Comparison of ENCODE assay signal across 15 cellular contexts in the genomic region with DNA sequence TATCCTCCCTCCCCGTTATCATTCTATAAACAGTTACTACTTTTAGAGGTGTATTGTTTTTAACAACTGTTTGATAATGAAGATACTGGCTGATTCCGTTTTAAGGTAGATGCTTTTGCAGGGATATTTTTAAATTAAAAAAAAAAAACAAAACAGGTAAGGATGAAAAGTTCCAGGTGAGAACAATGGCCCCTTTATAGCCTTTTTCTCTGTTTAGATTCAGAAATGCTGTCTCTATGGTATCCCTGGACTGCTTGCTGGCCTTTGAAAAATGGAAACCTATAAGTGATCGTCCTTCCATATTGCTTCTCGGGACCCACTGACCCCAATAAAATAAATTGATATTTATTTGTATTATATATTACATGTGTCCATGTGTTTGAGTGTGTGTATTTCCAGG. TPM values are rescaled to one million over a fixed set of nuclear protein-coding genes. Genes with fewer than 3 reads are reported as not detected.
A peak's percentile ranks its signal among the peaks of the same experiment; 100 is the strongest.
DNase-seq lines count a peak whose midpoint lies in the region; ATAC-seq and TF ChIP-seq lines count a peak whose summit lies in the region.
"Had no signal": no experiment of that assay in that cellular context is flagged by ENCODE, and none has a peak within 500 bp of the region (broad histone marks: within the 10 kb centered on the region; RNA-seq: fewer than 3 reads in every experiment).

No MANE protein-coding gene starts in this region.

- H3K36me3 Mint-ChIP-seq in activated naive CD8-positive, alpha-beta T cell treated with anti-CD3 and anti-CD28 coated beads, Interleukin-2, amount 50 U/mL, for 24 hours (ENCODE audit: low read depth): peaks cover 3% of the 10 kb centered on the region
- H3K36me3 Mint-ChIP-seq in activated naive CD8-positive, alpha-beta T cell treated with anti-CD3 and anti-CD28 coated beads for 36 hours: peaks cover 6% of the 10 kb centered on the region
- H3K36me3 Mint-ChIP-seq in dendritic cell treated with granulocyte-macrophage colony-stimulating factor and Interleukin-4, amounts not matched to agents 40 ng/mL and 50 ng/mL, for 4 days (ENCODE audit: low read depth): no peaks in the 10 kb centered on the region
- peaks cover under 1% of the 10 kb centered on the region for H3K36me3 Mint-ChIP-seq in type B pancreatic cell

- peak overlapping the region; percentile 53; the same call in 1 of the 2 replicates for H3K18ac ChIP-seq in IMR-90 (ENCODE audit: low read depth, low read length)

- H3K79me1 ChIP-seq in IMR-90 (ENCODE audit: low read depth in 1 of 2, low read length in 2 of 2): no peaks in the 10 kb centered on the region

- no peak overlapping the region for H2AK5ac ChIP-seq in IMR-90 (ENCODE audit: low read depth, low read length)

- H3K9me1 ChIP-seq in IMR-90 (ENCODE audit: insufficient read depth, low read length): no peaks in the 10 kb centered on the region; the same call in 1 of the 2 replicates

- no peaks in the 10 kb centered on the region for H3K27me3 ChIP-seq in IMR-90 (ENCODE audit: control insufficient read depth, insufficient read depth, low read length)
- H3K27me3 ChIP-seq: MG63 had no signal

- DNase-seq in activated naive CD8-positive, alpha-beta T cell treated with anti-CD3 and anti-CD28 coated beads, Interleukin-2, amount 50 U/mL, for 24 hours: no peak
- no peak for DNase-seq in activated naive CD8-positive, alpha-beta T cell treated with anti-CD3 and anti-CD28 coated beads for 36 hours
- DNase-seq in IMR-90 (no peak), type B pancreatic cell (ENCODE audit: extremely low spot score, unreplicated experiment) (no peak), left lobe of liver (ENCODE audit: low spot score) (no peak), erythroblast (lab: John Stamatoyannopoulos, UW) (no peak)
- DNase-seq: DMS79, MG63, NCI-H1105, NCI-H187 had no signal

- H4K20me1 ChIP-seq in IMR-90 (ENCODE audit: insufficient read depth, low read length): no peaks in the 10 kb centered on the region

- no peak overlapping the region for H3K4me3 ChIP-seq in IMR-90 (ENCODE audit: insufficient read depth, low read depth, low read length)
- H3K4me3 ChIP-seq: MG63, SK-N-MC had no signal

- no CpG with 5 or more reads among the region's 4 CpGs for WGBS in IMR-90 (ENCODE audit: extremely low coverage in 2 of 2, insufficient read length in 1 of 2), 2 experiments

- H3K36me3 ChIP-seq in IMR-90 (ENCODE audit: control insufficient read depth, insufficient read depth, low read length): no peaks in the 10 kb centered on the region
- H3K36me3 ChIP-seq: MG63 had no signal

- no peak overlapping the region for H4K91ac ChIP-seq in IMR-90 (ENCODE audit: insufficient read depth, low read depth, low read length)

- no peak overlapping the region for H3K4ac ChIP-seq in IMR-90 (ENCODE audit: low read depth, low read length)

- dilution Hi-C loops in IMR-90 (cut with HindIII; ENCODE audit: low sequenced_read_pairs, unreplicated experiment): no loop called here

- no peak overlapping the region for H3K56ac ChIP-seq in IMR-90 (ENCODE audit: extremely low read depth, insufficient read depth, low read length)

- no peak overlapping the region for H3K4me3 Mint-ChIP-seq in activated naive CD8-positive, alpha-beta T cell treated with anti-CD3 and anti-CD28 coated beads, Interleukin-2, amount 50 U/mL, for 24 hours
- no peak overlapping the region for H3K4me3 Mint-ChIP-seq in activated naive CD8-positive, alpha-beta T cell treated with anti-CD3 and anti-CD28 coated beads for 36 hours
- no peak overlapping the region for H3K4me3 Mint-ChIP-seq in dendritic cell treated with granulocyte-macrophage colony-stimulating factor and Interleukin-4, amounts not matched to agents 40 ng/mL and 50 ng/mL, for 4 days
- H3K4me3 Mint-ChIP-seq in type B pancreatic cell: no peak overlapping the region

- no peak overlapping the region for H4K5ac ChIP-seq in IMR-90 (ENCODE audit: low read depth, low read length)

- no peak overlapping the region for H3K27ac ChIP-seq in IMR-90 (ENCODE audit: insufficient read depth, low read length)
- H3K27ac ChIP-seq: C4-2B, KMS-11, SK-N-MC had no signal

- BruUV-seq in IMR-90 (replicated peaks; lab: Mats Ljungman, UMichigan): no TSS peak

- CTCF ChIA-PET in IMR-90 (lab: Yijun Ruan, JAX): no interaction called here

- peak overlapping the region; percentile 24 for H3K27ac Mint-ChIP-seq in activated naive CD8-positive, alpha-beta T cell treated with anti-CD3 and anti-CD28 coated beads, Interleukin-2, amount 50 U/mL, for 24 hours
- no peak overlapping the region for H3K27ac Mint-ChIP-seq in activated naive CD8-positive, alpha-beta T cell treated with anti-CD3 and anti-CD28 coated beads for 36 hours
- peak overlapping the region; percentile 67 for H3K27ac Mint-ChIP-seq in dendritic cell treated with granulocyte-macrophage colony-stimulating factor and Interleukin-4, amounts not matched to agents 40 ng/mL and 50 ng/mL, for 4 days
- H3K27ac Mint-ChIP-seq in type B pancreatic cell: peak overlapping the region; percentile 19

- ATAC-seq in activated naive CD8-positive, alpha-beta T cell treated with anti-CD3 and anti-CD28 coated beads, Interleukin-2, amount 50 U/mL, for 24 hours: no peak
- ATAC-seq in IMR-90 (ENCODE audit: low read depth) (no peak), left lobe of liver (no peak), HG03442 (IDR thresholded peaks at IDR 0.05; ENCODE audit: unreplicated experiment) (no peak)

- in situ Hi-C loops in IMR-90 (cut with MboI; ENCODE audit: low sequenced_read_pairs): no loop called here

- intact Hi-C loops in IMR-90 (cut with micrococcal nuclease): loop anchor here (5.0 kb wide), 1 partner anchor 535 kb away; a partner anchor contains a TSS
- intact Hi-C loops in dendritic cell treated with granulocyte-macrophage colony-stimulating factor and Interleukin-4, amounts not matched to agents 40 ng/mL and 50 ng/mL, for 4 days (cut with micrococcal nuclease): loop anchor here (1.0 kb wide), 1 partner anchor 8 kb away; no protein-coding TSS in a partner anchor

- no peak overlapping the region for H4K8ac ChIP-seq in IMR-90 (ENCODE audit: low read depth in 2 of 2, low read length in 2 of 2)

- no peaks in the 10 kb centered on the region for H3K9me3 Mint-ChIP-seq in activated naive CD8-positive, alpha-beta T cell treated with anti-CD3 and anti-CD28 coated beads, Interleukin-2, amount 50 U/mL, for 24 hours
- no peaks in the 10 kb centered on the region for H3K9me3 Mint-ChIP-seq in activated naive CD8-positive, alpha-beta T cell treated with anti-CD3 and anti-CD28 coated beads for 36 hours
- no peaks in the 10 kb centered on the region for H3K9me3 Mint-ChIP-seq in dendritic cell treated with granulocyte-macrophage colony-stimulating factor and Interleukin-4, amounts not matched to agents 40 ng/mL and 50 ng/mL, for 4 days
- no peaks in the 10 kb centered on the region for H3K9me3 Mint-ChIP-seq in type B pancreatic cell

- H2BK20ac ChIP-seq in IMR-90 (ENCODE audit: low read depth, low read length): no peak overlapping the region

- no peaks in the 10 kb centered on the region for H3K9me3 ChIP-seq in IMR-90 (ENCODE audit: control insufficient read depth, insufficient read depth, low read length)
- H3K9me3 ChIP-seq: MG63 had no signal

- H3K4me2 ChIP-seq in IMR-90 (ENCODE audit: low read depth, low read length): peak overlapping the region; percentile 46; the same call in 1 of the 2 replicates
- H3K4me2 ChIP-seq: KMS-11 had no signal

- TF ChIP-seq POLR2A in IMR-90 (IDR thresholded peaks at IDR 0.05; ENCODE audit: low read depth, low read length) (no peak), erythroblast (IDR thresholded peaks at IDR 0.05; ENCODE audit: low read length) (no peak)

- no peak overlapping the region for H2BK15ac ChIP-seq in IMR-90 (ENCODE audit: low read depth, low read length)

- no peaks in the 10 kb centered on the region for H3K27me3 Mint-ChIP-seq in activated naive CD8-positive, alpha-beta T cell treated with anti-CD3 and anti-CD28 coated beads, Interleukin-2, amount 50 U/mL, for 24 hours
- H3K27me3 Mint-ChIP-seq in activated naive CD8-positive, alpha-beta T cell treated with anti-CD3 and anti-CD28 coated beads for 36 hours: no peaks in the 10 kb centered on the region
- H3K27me3 Mint-ChIP-seq in dendritic cell treated with granulocyte-macrophage colony-stimulating factor and Interleukin-4, amounts not matched to agents 40 ng/mL and 50 ng/mL, for 4 days: no peaks in the 10 kb centered on the region
- no peaks in the 10 kb centered on the region for H3K27me3 Mint-ChIP-seq in type B pancreatic cell

- no peak overlapping the region for H2AK9ac ChIP-seq in IMR-90 (replicated peaks; ENCODE audit: low read depth, low read length, poor library complexity)

- no peak overlapping the region for H2AFZ ChIP-seq in IMR-90 (replicated peaks; ENCODE audit: low read length, poor library complexity)

- TF ChIP-seq CTCF in IMR-90 (conservative IDR thresholded peaks at IDR 0.05; ENCODE audit: low read depth, low read length) (no peak), type B pancreatic cell (conservative IDR thresholded peaks at IDR 0.05) (no peak)

- peaks cover 20% of the 10 kb centered on the region for H3K4me1 Mint-ChIP-seq in activated naive CD8-positive, alpha-beta T cell treated with anti-CD3 and anti-CD28 coated beads, Interleukin-2, amount 50 U/mL, for 24 hours
- H3K4me1 Mint-ChIP-seq in activated naive CD8-positive, alpha-beta T cell treated with anti-CD3 and anti-CD28 coated beads for 36 hours: peaks cover 11% of the 10 kb centered on the region
- H3K4me1 Mint-ChIP-seq in dendritic cell treated with granulocyte-macrophage colony-stimulating factor and Interleukin-4, amounts not matched to agents 40 ng/mL and 50 ng/mL, for 4 days (ENCODE audit: low read depth): peaks cover 35% of the 10 kb centered on the region
- peaks cover 15% of the 10 kb centered on the region for H3K4me1 Mint-ChIP-seq in type B pancreatic cell (ENCODE audit: unreplicated experiment)

- POLR2A ChIA-PET in IMR-90 (lab: Charles Lee; ENCODE audit: unreplicated experiment): no interaction called here

- H3K23ac ChIP-seq in IMR-90 (ENCODE audit: low read depth, low read length): no peak overlapping the region

- H3K9ac ChIP-seq in IMR-90 (ENCODE audit: low read depth, low read length): no peak overlapping the region
- H3K9ac ChIP-seq: KMS-11 had no signal

- no peak overlapping the region; the same call in 1 of the 2 replicates for H2BK120ac ChIP-seq in IMR-90 (ENCODE audit: low read depth, low read length)

- no peak overlapping the region for H3K14ac ChIP-seq in IMR-90 (replicated peaks; ENCODE audit: low read depth, low read length)

- peak overlapping the region; percentile 67 for H2BK5ac ChIP-seq in IMR-90 (ENCODE audit: low read depth, low read length, poor library complexity, severe bottlenecking)

- no peaks in the 10 kb centered on the region; the same call in 1 of the 2 replicates for H3K4me1 ChIP-seq in IMR-90 (ENCODE audit: control insufficient read depth, insufficient read depth, low read length)

- TF ChIP-seq RAD21 in IMR-90 (IDR thresholded peaks at IDR 0.05; ENCODE audit: low read length): no peak

RNA-seq across cellular contexts. Expression of a gene that starts 23.2 kb away (rescaled TPM):
- total RNA-seq in activated naive CD8-positive, alpha-beta T cell treated with anti-CD3 and anti-CD28 coated beads for 36 hours: 10 to 100 TPM; 12.1 to 12.6 TPM
- total RNA-seq in IMR-90 (2012; rRNA removed) (41.0 and 46.7 TPM in 2 replicates), type B pancreatic cell (ENCODE audit: low replicate concordance) (35.0 and 38.1 TPM in 2 replicates), left lobe of liver (49.5 TPM)
- 18.1 and 21.6 TPM in 2 replicates for polyA plus RNA-seq in IMR-90 (2012; rRNA removed)
- 6.1 and 6.7 TPM in 2 replicates for polyA plus RNA-seq in IMR-90 (2012; cell fraction: cytosol; rRNA removed)
- 2.8 and 17.3 TPM in 2 replicates for polyA plus RNA-seq in IMR-90 (2012; cell fraction: nucleus; rRNA removed; ENCODE audit: low replicate concordance)
